26 cellular contexts compared by ENCODE assay signal in the genomic region with DNA sequence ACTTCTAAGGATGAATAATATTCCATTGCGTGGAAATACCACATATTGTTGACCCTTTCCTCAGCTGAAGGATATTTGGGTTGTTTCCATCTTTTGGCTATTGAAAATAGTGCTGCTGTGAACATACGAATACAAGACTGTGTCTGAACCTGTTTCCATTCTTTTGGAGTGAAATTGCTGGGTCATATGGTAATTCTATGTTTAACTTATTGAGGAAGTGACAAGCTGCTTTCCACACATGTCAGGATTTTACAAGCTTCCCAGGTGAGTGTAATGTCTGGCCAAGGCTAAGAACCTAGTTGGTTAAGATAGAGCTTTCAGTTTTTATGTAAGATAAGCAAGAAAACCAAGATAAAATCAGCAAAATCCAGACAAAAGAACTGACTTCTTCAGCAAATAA. TPM values are rescaled to one million over a fixed set of nuclear protein-coding genes. Genes with fewer than 3 reads are reported as not detected.
"Had no signal": no experiment of that assay in that cellular context is flagged by ENCODE, and none has a peak within 500 bp of the region (broad histone marks: within the 10 kb centered on the region; RNA-seq: fewer than 3 reads in every experiment).

No MANE protein-coding gene starts in this region.

- H3K4me3 Mint-ChIP-seq: activated CD4-positive, alpha-beta T cell treated with anti-CD3 and anti-CD28 coated beads for 36 hours; activated CD8-positive, alpha-beta memory T cell treated with anti-CD3 and anti-CD28 coated beads, Interleukin-2, amount 10 ng/mL, durations not matched to agents 7 days and 5 days; activated CD8-positive, alpha-beta T cell treated with anti-CD3 and anti-CD28 coated beads, Interleukin-2, amount 10 ng/mL, durations not matched to agents 7 days and 5 days; activated naive CD8-positive, alpha-beta T cell; activated T-cell treated with anti-CD3 and anti-CD28 coated beads, Interleukin-2, amount 50 U/mL, for 72 hours; natural killer cell; neural progenitor cell; T-helper 2 cell treated with Interferon-gamma antibody and Interleukin-4, amounts not matched to agents 5 μg/mL and 100 μg/mL, for 36 hours had no signal

- H3K4me1 Mint-ChIP-seq: activated CD4-positive, alpha-beta T cell treated with anti-CD3 and anti-CD28 coated beads for 36 hours had no signal

- H3K36me3 ChIP-seq: gastrocnemius medialis, lower lobe of right lung, neural progenitor cell, transverse colon had no signal

- H2AFZ ChIP-seq: neural progenitor cell had no signal

- H3K4me3 ChIP-seq: lower lobe of right lung, neural progenitor cell, testis, transverse colon had no signal

- H3K27ac ChIP-seq: lower lobe of right lung, testis had no signal

- H3K9me3 Mint-ChIP-seq: activated T-cell treated with anti-CD3 and anti-CD28 coated beads, Interleukin-2, amount 50 U/mL, for 72 hours; natural killer cell; T-helper 2 cell treated with Interferon-gamma antibody and Interleukin-4, amounts not matched to agents 5 μg/mL and 100 μg/mL, for 36 hours had no signal

- DNase-seq: activated CD4-positive, alpha-beta T cell treated with anti-CD3 and anti-CD28 coated beads for 36 hours; activated CD4-positive, CD25-positive, alpha-beta regulatory T cell; activated CD8-positive, alpha-beta memory T cell treated with anti-CD3 and anti-CD28 coated beads, Interleukin-2, amount 10 ng/mL, durations not matched to agents 7 days and 5 days; activated CD8-positive, alpha-beta T cell treated with anti-CD3 and anti-CD28 coated beads, Interleukin-2, amount 10 ng/mL, durations not matched to agents 7 days and 5 days; activated effector memory CD4-positive, alpha-beta T cell treated with Interleukin-2 at 50 U/mL for 16 hours; activated naive CD4-positive, alpha-beta T cell treated with Interleukin-2 at 50 U/mL for 16 hours; activated T-cell treated with anti-CD3 and anti-CD28 coated beads, Interleukin-2, amount 50 U/mL, for 72 hours; anterior cingulate cortex; dermis blood vessel endothelial cell; effector CD4-positive, alpha-beta T cell; gastrocnemius medialis; glutamatergic neuron; lower lobe of right lung; mesenchymal stem cell; natural killer cell; occipital lobe; right cardiac atrium; stimulated activated CD4-positive, alpha-beta T cell treated with anti-CD3 and anti-CD28 coated beads, Interleukin-15, amount 100 ng/mL, for 24 hours; stimulated activated CD4-positive, alpha-beta T cell treated with anti-CD3 and anti-CD28 coated beads, Interleukin-2, amount 100 ng/mL, for 24 hours; stimulated activated naive CD4-positive, alpha-beta T cell; testis; transverse colon had no signal

- H3K27me3 Mint-ChIP-seq: activated CD4-positive, alpha-beta T cell treated with anti-CD3 and anti-CD28 coated beads for 36 hours; activated CD8-positive, alpha-beta memory T cell treated with anti-CD3 and anti-CD28 coated beads, Interleukin-2, amount 10 ng/mL, durations not matched to agents 7 days and 5 days; activated naive CD8-positive, alpha-beta T cell had no signal

- H3K4me1 ChIP-seq: lower lobe of right lung had no signal

- H3K36me3 Mint-ChIP-seq: activated CD8-positive, alpha-beta memory T cell treated with anti-CD3 and anti-CD28 coated beads, Interleukin-2, amount 10 ng/mL, durations not matched to agents 7 days and 5 days; natural killer cell had no signal

- H3K27me3 ChIP-seq: gastrocnemius medialis, neural progenitor cell, testis, transverse colon had no signal

- H3K9me3 ChIP-seq: gastrocnemius medialis, lower lobe of right lung, testis, transverse colon had no signal

- H3K27ac Mint-ChIP-seq: activated CD4-positive, alpha-beta T cell treated with anti-CD3 and anti-CD28 coated beads for 36 hours; activated CD8-positive, alpha-beta memory T cell treated with anti-CD3 and anti-CD28 coated beads, Interleukin-2, amount 10 ng/mL, durations not matched to agents 7 days and 5 days; activated CD8-positive, alpha-beta T cell treated with anti-CD3 and anti-CD28 coated beads, Interleukin-2, amount 10 ng/mL, durations not matched to agents 7 days and 5 days; activated naive CD8-positive, alpha-beta T cell; activated T-cell treated with anti-CD3 and anti-CD28 coated beads, Interleukin-2, amount 50 U/mL, for 72 hours; natural killer cell; neural progenitor cell; T-helper 2 cell treated with Interferon-gamma antibody and Interleukin-4, amounts not matched to agents 5 μg/mL and 100 μg/mL, for 36 hours had no signal

- H3K9ac ChIP-seq: neural progenitor cell had no signal

- ATAC-seq: activated CD4-positive, alpha-beta T cell treated with anti-CD3 and anti-CD28 coated beads for 36 hours; activated CD8-positive, alpha-beta memory T cell treated with anti-CD3 and anti-CD28 coated beads, Interleukin-2, amount 10 ng/mL, durations not matched to agents 7 days and 5 days; activated CD8-positive, alpha-beta T cell treated with anti-CD3 and anti-CD28 coated beads, Interleukin-2, amount 10 ng/mL, durations not matched to agents 7 days and 5 days; activated T-cell treated with anti-CD3 and anti-CD28 coated beads, Interleukin-2, amount 50 U/mL, for 72 hours; gastrocnemius medialis; left lobe of liver; lower lobe of right lung; natural killer cell; right cardiac atrium had no signal

RNA-seq across cellular contexts. Expression of a gene that starts 48.8 kb away (rescaled TPM):
- total RNA-seq: activated CD8-positive, alpha-beta memory T cell treated with anti-CD3 and anti-CD28 coated beads, Interleukin-2, amount 10 ng/mL, durations not matched to agents 7 days and 5 days had no signal
